In genomic region chr12:114955414-114956014, GRCh38 we compare ENCODE assay signal across 26 cellular contexts.
DNase-seq lines count a peak whose midpoint lies in the region; ATAC-seq, FAIRE-seq and TF ChIP-seq lines count a peak whose summit lies in the region.
"Had no signal": no experiment of that assay in that cellular context is flagged by ENCODE, and none has a peak within 500 bp of the region (broad histone marks: within the 10 kb centered on the region; RNA-seq: fewer than 3 reads in every experiment).

No MANE protein-coding gene starts in this region.

- no peak overlapping the region for H2AK5ac ChIP-seq in mesendoderm (ENCODE audit: low read length)

- H2BK120ac ChIP-seq in mesendoderm (ENCODE audit: low read depth, low read length), result no peak overlapping the region

- H3K4ac ChIP-seq in mesendoderm (ENCODE audit: low read depth, low read length), result no peak overlapping the region

- H3K79me1 ChIP-seq in mesendoderm (ENCODE audit: low read length), result no peaks in the 10 kb centered on the region

- no peak overlapping the region for H3K4me2 ChIP-seq in mesendoderm (ENCODE audit: low read length)

- no peak for ATAC-seq in GM19463 (IDR thresholded peaks at IDR 0.05; ENCODE audit: unreplicated experiment)
- ATAC-seq: activated CD8-positive, alpha-beta memory T cell treated with anti-CD3 and anti-CD28 coated beads, Interleukin-2, amount 10 ng/mL, durations not matched to agents 7 days and 5 days; activated naive CD8-positive, alpha-beta T cell treated with anti-CD3 and anti-CD28 coated beads, Interleukin-2, amount 50 U/mL, for 24 hours; activated T-helper 17 cell treated with anti-CD3 and anti-CD28 coated beads, Interleukin-2, amount 50 U/mL, for 72 hours; GM12878; HCT116; lower lobe of right lung; stimulated activated naive CD8-positive, alpha-beta T cell treated with anti-CD3 and anti-CD28 coated beads, Interleukin-15, amount 100 ng/mL, for 72 hours had no signal

- H3K27ac ChIP-seq in HEK293 (ENCODE audit: extremely low read depth, low read depth, low read length) (no peak overlapping the region), small intestine (ENCODE audit: low read depth in 1 of 2, low read length in 1 of 2) (no peak overlapping the region), mesendoderm (ENCODE audit: low read depth, low read length) (no peak overlapping the region)
- H3K27ac ChIP-seq: lower lobe of right lung, parathyroid adenoma, RWPE1, upper lobe of right lung had no signal

- H3K4me3 ChIP-seq in HEK293 (ENCODE audit: low read depth, low read length), result no peak overlapping the region
- H3K4me3 ChIP-seq in small intestine (ENCODE audit: low read depth in 1 of 2, low read length in 2 of 2), result no peak overlapping the region
- no peak overlapping the region for H3K4me3 ChIP-seq in mesendoderm (ENCODE audit: low read length)
- H3K4me3 ChIP-seq: GM12878, lower lobe of right lung, upper lobe of right lung had no signal

- no peak overlapping the region for H2BK15ac ChIP-seq in mesendoderm (replicated peaks; ENCODE audit: low read depth)

- H3K36me3 ChIP-seq in HEK293 (ENCODE audit: control insufficient read depth in 2 of 2, insufficient read depth in 1 of 2, low read length in 2 of 2) (no peaks in the 10 kb centered on the region), small intestine (ENCODE audit: control insufficient read depth in 2 of 2, insufficient read depth in 2 of 2, low read length in 2 of 2) (no peaks in the 10 kb centered on the region), mesendoderm (ENCODE audit: control insufficient read depth, insufficient read depth, low read length) (no peaks in the 10 kb centered on the region)
- H3K36me3 ChIP-seq: lower lobe of right lung, upper lobe of right lung had no signal

- H2BK5ac ChIP-seq in mesendoderm (ENCODE audit: low read length), result no peak overlapping the region

- FAIRE-seq in small intestine (lab: Jason Lieb, UNC), result no peak
- FAIRE-seq: D721Med, GM12878 had no signal

- H3K23ac ChIP-seq in mesendoderm (ENCODE audit: low read length), result no peak overlapping the region

- H4K5ac ChIP-seq in mesendoderm (ENCODE audit: low read length), result no peak overlapping the region

- no peaks in the 10 kb centered on the region for H3K9me3 ChIP-seq in HEK293 (ENCODE audit: control insufficient read depth, insufficient read depth, low read depth, low read length)
- H3K9me3 ChIP-seq in small intestine (ENCODE audit: control insufficient read depth, low read depth), result no peaks in the 10 kb centered on the region
- H3K9me3 ChIP-seq: lower lobe of right lung, upper lobe of right lung had no signal

- no peak overlapping the region for H3K18ac ChIP-seq in mesendoderm (ENCODE audit: low read length)

- no peaks in the 10 kb centered on the region for H3K79me2 ChIP-seq in mesendoderm (ENCODE audit: control insufficient read depth, insufficient read depth, low read length)
- H3K79me2 ChIP-seq: parathyroid adenoma had no signal

- WGBS in small intestine, 3 donors, result 64 to 78% (median 74%) methylated on average over 2 of the region's 2 CpGs
- no CpG with 5 or more reads among the region's 2 CpGs for WGBS in mesendoderm (ENCODE audit: extremely low coverage, insufficient coverage, low lambda C conversion rate)

- POLR2A ChIA-PET in HEK293 (lab: Yijun Ruan, JAX), result no interaction called here

- no peaks in the 10 kb centered on the region for H3K4me1 ChIP-seq in HEK293 (ENCODE audit: control insufficient read depth, insufficient read depth, low read length)
- H3K4me1 ChIP-seq in small intestine (ENCODE audit: control insufficient read depth in 2 of 2, insufficient read depth in 1 of 2, low read depth in 1 of 2, low read length in 1 of 2), result no peaks in the 10 kb centered on the region
- H3K4me1 ChIP-seq in mesendoderm (ENCODE audit: control insufficient read depth, low read depth, low read length), result no peaks in the 10 kb centered on the region
- H3K4me1 ChIP-seq: parathyroid adenoma, upper lobe of right lung had no signal

- no peak for TF ChIP-seq CTCF in HEK293 (tag by site-specific recombination; IDR thresholded peaks at IDR 0.05)

- CTCF ChIA-PET in HEK293 (lab: Yijun Ruan, JAX), result interaction anchor here (0.6 kb wide), 2 partner anchors 8 to 798 kb away, joined by 3 read pairs; no protein-coding TSS in a partner anchor

- no peak overlapping the region for H3K9ac ChIP-seq in mesendoderm (ENCODE audit: low read length)
- H3K9ac ChIP-seq: parathyroid adenoma had no signal

- H3K27me3 ChIP-seq in small intestine (ENCODE audit: control insufficient read depth in 2 of 2, insufficient read depth in 2 of 2, low read length in 2 of 2), result no peaks in the 10 kb centered on the region
- H3K27me3 ChIP-seq in mesendoderm (ENCODE audit: insufficient read depth, low read length, poor library complexity), result no peaks in the 10 kb centered on the region
- H3K27me3 ChIP-seq: upper lobe of right lung had no signal

- no peak overlapping the region for H4K8ac ChIP-seq in mesendoderm (ENCODE audit: low read depth, low read length)

- no peak overlapping the region for H3K56ac ChIP-seq in mesendoderm (ENCODE audit: low read length)

- peak; percentile 18 for DNase-seq in SK-N-DZ (ENCODE audit: low spot score)
- DNase-seq in fibroblast of peridontal ligament (ENCODE audit: extremely low read depth), result peak; percentile 20
- peak; percentile 11 for DNase-seq in small intestine
- DNase-seq in mesendoderm, result no peak
- no peak for DNase-seq in AG08395 (ENCODE audit: low spot score)
- DNase-seq: activated CD4-positive, alpha-beta T cell treated with anti-CD3 and anti-CD28 coated beads for 4 hours; activated CD8-positive, alpha-beta memory T cell treated with anti-CD3 and anti-CD28 coated beads, Interleukin-2, amount 10 ng/mL, durations not matched to agents 7 days and 5 days; activated naive CD8-positive, alpha-beta T cell treated with anti-CD3 and anti-CD28 coated beads, Interleukin-2, amount 50 U/mL, for 24 hours; caudate nucleus; erythroblast; head of caudate nucleus; immature natural killer cell; lower lobe of right lung; naive B cell; NCI-H1930; NCI-H446 treated with DMSO at 0.1 percent for 48 hours; stimulated activated naive CD8-positive, alpha-beta T cell treated with anti-CD3 and anti-CD28 coated beads, Interleukin-15, amount 100 ng/mL, for 72 hours; upper lobe of right lung had no signal

TF ChIP-seq in HEK293, 187 proteins besides CTCF, POLR2A, EP300 and RAD21:
- peak; percentile 27 for TF ChIP-seq SETDB1 (IDR thresholded peaks at IDR 0.05; ENCODE audit: insufficient read length, low read length)
- TF ChIP-seq ZNF692 (tag by site-specific recombination; IDR thresholded peaks at IDR 0.05), result 0 out of 2 replicates have a peak, but pooled peaks have one; percentile 46
- no peak for TF ChIP-seq ZNF274 (IDR thresholded peaks at IDR 0.05; ENCODE audit: low read length)
- TF ChIP-seq ZNF274 (tag by site-specific recombination; IDR thresholded peaks at IDR 0.05; ENCODE audit: borderline replicate concordance), result no peak

Comparison
In these comparisons a context has a peak if more than half of its experiments do, and no peak if none do; other contexts are left out.
1. DNase-seq: peak in SK-N-DZ (single experiment), fibroblast of peridontal ligament (single experiment) and small intestine (single experiment); none in mesendoderm (single experiment) and AG08395 (single experiment).